In the genomic region with DNA sequence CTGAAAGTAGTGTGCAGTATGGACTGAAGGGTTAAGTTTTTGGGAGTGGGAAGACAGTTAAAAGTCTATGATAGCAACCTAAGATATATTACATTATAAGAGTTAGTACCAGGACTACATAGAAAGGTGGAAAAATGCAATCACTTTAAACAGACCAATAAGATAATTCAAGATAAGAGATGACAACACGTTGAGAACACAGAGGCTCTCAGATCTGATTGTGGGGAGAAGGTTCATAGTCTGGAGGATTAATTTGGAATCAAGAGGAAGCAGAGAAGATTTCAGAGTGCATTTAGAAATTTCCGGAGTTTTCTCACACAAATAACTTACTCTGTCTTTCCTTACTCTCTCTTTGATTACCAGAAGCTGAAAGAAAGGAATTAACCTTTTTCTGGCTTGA, we compare ENCODE assay signal across 16 cellular contexts. TPM values are rescaled to one million over a fixed set of nuclear protein-coding genes. Genes with fewer than 3 reads are reported as not detected.
"Had no signal": no experiment of that assay in that cellular context is flagged by ENCODE, and none has a peak within 500 bp of the region (broad histone marks: within the 10 kb centered on the region; RNA-seq: fewer than 3 reads in every experiment).

No MANE protein-coding gene starts in this region.

- H3K27ac Mint-ChIP-seq: activated naive CD8-positive, alpha-beta T cell treated with anti-CD3 and anti-CD28 coated beads, Interleukin-2, amount 10 ng/mL, durations not matched to agents 7 days and 5 days; activated T-helper 1 cell treated with anti-CD3 and anti-CD28 coated beads, Interleukin-12 subunit alpha, Interleukin-12 subunit beta, Interleukin-2, Interleukin-4 antibody, amounts not matched to agents 30 ng/mL and 10 ng/mL and 1 ng/mL, durations not matched to agents 14 hours and 24 hours and 36 hours; nephron; stimulated activated naive B cell treated with anti-CD40 and anti-IgM and Interleukin-4, amounts not matched to agents 10 μg/mL and 1 μg/mL and 100 μg/mL, for 72 hours had no signal

- H3K4me1 ChIP-seq: body of pancreas, foreskin keratinocyte, left ventricle myocardium inferior had no signal

- H3K9me3 ChIP-seq: body of pancreas had no signal

- DNase-seq: activated CD4-positive, alpha-beta T cell treated with anti-CD3 and anti-CD28 coated beads, Interleukin-2, amount 50 U/mL, for 4 hours; activated naive CD8-positive, alpha-beta T cell treated with anti-CD3 and anti-CD28 coated beads, Interleukin-2, amount 10 ng/mL, durations not matched to agents 7 days and 5 days; body of pancreas; dorsolateral prefrontal cortex; foreskin keratinocyte; kidney; left ventricle myocardium inferior; nucleus accumbens; stimulated activated naive B cell treated with anti-CD40 and anti-IgM and Interleukin-4, amounts not matched to agents 10 μg/mL and 1 μg/mL and 100 μg/mL, for 72 hours; T1000; WERI-Rb-1 had no signal

- H3K4me3 ChIP-seq: body of pancreas, left ventricle myocardium inferior had no signal

- H3K27me3 ChIP-seq: body of pancreas, dorsolateral prefrontal cortex, foreskin keratinocyte had no signal

- H3K4me1 Mint-ChIP-seq: nephron had no signal

- H3K27ac ChIP-seq: body of pancreas, foreskin keratinocyte, left ventricle myocardium inferior, WERI-Rb-1 had no signal

- H3K4me3 Mint-ChIP-seq: activated naive CD8-positive, alpha-beta T cell treated with anti-CD3 and anti-CD28 coated beads, Interleukin-2, amount 10 ng/mL, durations not matched to agents 7 days and 5 days; activated T-helper 1 cell treated with anti-CD3 and anti-CD28 coated beads, Interleukin-12 subunit alpha, Interleukin-12 subunit beta, Interleukin-2, Interleukin-4 antibody, amounts not matched to agents 30 ng/mL and 10 ng/mL and 1 ng/mL, durations not matched to agents 14 hours and 24 hours and 36 hours; nephron; stimulated activated naive B cell treated with anti-CD40 and anti-IgM and Interleukin-4, amounts not matched to agents 10 μg/mL and 1 μg/mL and 100 μg/mL, for 72 hours had no signal

- ATAC-seq: body of pancreas, foreskin keratinocyte had no signal

- H3K9me3 Mint-ChIP-seq: activated T-helper 1 cell treated with anti-CD3 and anti-CD28 coated beads, Interleukin-12 subunit alpha, Interleukin-12 subunit beta, Interleukin-2, Interleukin-4 antibody, amounts not matched to agents 30 ng/mL and 10 ng/mL and 1 ng/mL, durations not matched to agents 14 hours and 24 hours and 36 hours had no signal

- H3K27me3 Mint-ChIP-seq: activated naive CD8-positive, alpha-beta T cell treated with anti-CD3 and anti-CD28 coated beads, Interleukin-2, amount 10 ng/mL, durations not matched to agents 7 days and 5 days; stimulated activated naive B cell treated with anti-CD40 and anti-IgM and Interleukin-4, amounts not matched to agents 10 μg/mL and 1 μg/mL and 100 μg/mL, for 72 hours had no signal

- H3K36me3 ChIP-seq: WERI-Rb-1 had no signal

RNA-seq across cellular contexts. Expression of a gene that starts 0.4 kb away (rescaled TPM):
- total RNA-seq: activated naive CD8-positive, alpha-beta T cell treated with anti-CD3 and anti-CD28 coated beads, Interleukin-2, amount 10 ng/mL, durations not matched to agents 7 days and 5 days; activated T-helper 1 cell treated with anti-CD3 and anti-CD28 coated beads, Interleukin-12 subunit alpha, Interleukin-12 subunit beta, Interleukin-2, Interleukin-4 antibody, amounts not matched to agents 30 ng/mL and 10 ng/mL and 1 ng/mL, durations not matched to agents 14 hours and 24 hours and 36 hours; body of pancreas; cardiac septum; epithelial cell of proximal tubule; foreskin keratinocyte; left ventricle myocardium inferior had no signal
- polyA plus RNA-seq: fibroblast of lung, foreskin keratinocyte had no signal

RNA-seq across cellular contexts. Expression of a gene that starts 22.6 kb away (rescaled TPM):
- total RNA-seq: epithelial cell of proximal tubule had no signal
